In genomic region chr10:129031233-129032150, GRCh38 we compare ENCODE assay signal across 8 cellular contexts.
DNase-seq lines count a peak whose midpoint lies in the region; ATAC-seq, FAIRE-seq and TF ChIP-seq lines count a peak whose summit lies in the region.

No MANE protein-coding gene starts in this region.

- peak; percentile 73 for TF ChIP-seq CTCF in bronchial epithelial cell (IDR thresholded peaks at IDR 0.05; ENCODE audit: insufficient read depth, low read length, severe bottlenecking)

- ATAC-seq in GM18502 (IDR thresholded peaks at IDR 0.05; ENCODE audit: poor library complexity, unreplicated experiment) (peak; percentile 80), left lobe of liver (peak; percentile 99)

- H3K27me3 ChIP-seq in bronchial epithelial cell (ENCODE audit: control insufficient read depth, insufficient read depth, low read length) = no peaks in the 10 kb centered on the region

- DNase-seq in AG08395 (ENCODE audit: low spot score) (peak; percentile 81), HuH-7 (ENCODE audit: low spot score) (peak; percentile 83), T-helper 9 cell (peak; percentile 12), bronchial epithelial cell (ENCODE audit: low read depth) (peak; percentile 4), left lobe of liver (ENCODE audit: low spot score) (peak; percentile 53), RCC 7860 (ENCODE audit: low spot score) (no peak)
- peak; percentile 36 to 48 for DNase-seq in stimulated activated CD8-positive, alpha-beta memory T cell treated with anti-CD3 and anti-CD28 coated beads, Interleukin-2, amount 100 ng/mL, for 48 hours (ENCODE audit: low read depth in 2 of 2)

- no peak for FAIRE-seq in bronchial epithelial cell (lab: Jason Lieb, UNC)
- no peak for FAIRE-seq in RCC 7860 (lab: Jason Lieb, UNC)

- H3K36me3 ChIP-seq in bronchial epithelial cell (ENCODE audit: control insufficient read depth, insufficient read depth, low read length) = no peaks in the 10 kb centered on the region

- H3K4me3 ChIP-seq in bronchial epithelial cell (ENCODE audit: low read depth, low read length) = no peak overlapping the region
